ENCODE assay signal across 1 cellular context in genomic region chr6:18209539-18210197, GRCh38.
TF ChIP-seq lines count a peak whose summit lies in the region.

No MANE protein-coding gene starts in this region.

TF ChIP-seq in WTC11, 78 proteins besides CTCF, POLR2A, EP300 and RAD21 (continued from another document):
- TF ChIP-seq MLX (CRISPR knock-in tag; IDR thresholded peaks at IDR 0.05), result no peak
- TF ChIP-seq ZNF423 (CRISPR knock-in tag; IDR thresholded peaks at IDR 0.05), result no peak
- no peak for TF ChIP-seq ATF3 (CRISPR knock-in tag; conservative IDR thresholded peaks at IDR 0.05)
- TF ChIP-seq MAX (CRISPR knock-in tag; IDR thresholded peaks at IDR 0.05), result no peak
- TF ChIP-seq STAT6 (CRISPR knock-in tag; conservative IDR thresholded peaks at IDR 0.05; ENCODE audit: low read depth), result no peak
- TF ChIP-seq CREM (CRISPR knock-in tag; IDR thresholded peaks at IDR 0.05), result no peak
- TF ChIP-seq FOXK1 (CRISPR knock-in tag; IDR thresholded peaks at IDR 0.05), result no peak
- no peak for TF ChIP-seq GRHL2 (CRISPR knock-in tag; IDR thresholded peaks at IDR 0.05; ENCODE audit: insufficient replicate concordance, severe bottlenecking)
- TF ChIP-seq PREB (CRISPR knock-in tag; IDR thresholded peaks at IDR 0.05; ENCODE audit: borderline replicate concordance), result no peak
- no peak for TF ChIP-seq SP1 (CRISPR knock-in tag; conservative IDR thresholded peaks at IDR 0.05)
- no peak for TF ChIP-seq JUN (CRISPR knock-in tag; IDR thresholded peaks at IDR 0.05)
- no peak for TF ChIP-seq ESRRA (CRISPR knock-in tag; IDR thresholded peaks at IDR 0.05; ENCODE audit: borderline replicate concordance)
- TF ChIP-seq NR1H2 (CRISPR knock-in tag; IDR thresholded peaks at IDR 0.05), result no peak
- no peak for TF ChIP-seq CBFB (CRISPR knock-in tag; IDR thresholded peaks at IDR 0.05; ENCODE audit: low read depth)
- no peak for TF ChIP-seq SOX15 (CRISPR knock-in tag; IDR thresholded peaks at IDR 0.05)
TF ChIP-seq in WTC11: peak in this region for 0.
